ENCODE assay signal across 8 cellular contexts in the genomic region with DNA sequence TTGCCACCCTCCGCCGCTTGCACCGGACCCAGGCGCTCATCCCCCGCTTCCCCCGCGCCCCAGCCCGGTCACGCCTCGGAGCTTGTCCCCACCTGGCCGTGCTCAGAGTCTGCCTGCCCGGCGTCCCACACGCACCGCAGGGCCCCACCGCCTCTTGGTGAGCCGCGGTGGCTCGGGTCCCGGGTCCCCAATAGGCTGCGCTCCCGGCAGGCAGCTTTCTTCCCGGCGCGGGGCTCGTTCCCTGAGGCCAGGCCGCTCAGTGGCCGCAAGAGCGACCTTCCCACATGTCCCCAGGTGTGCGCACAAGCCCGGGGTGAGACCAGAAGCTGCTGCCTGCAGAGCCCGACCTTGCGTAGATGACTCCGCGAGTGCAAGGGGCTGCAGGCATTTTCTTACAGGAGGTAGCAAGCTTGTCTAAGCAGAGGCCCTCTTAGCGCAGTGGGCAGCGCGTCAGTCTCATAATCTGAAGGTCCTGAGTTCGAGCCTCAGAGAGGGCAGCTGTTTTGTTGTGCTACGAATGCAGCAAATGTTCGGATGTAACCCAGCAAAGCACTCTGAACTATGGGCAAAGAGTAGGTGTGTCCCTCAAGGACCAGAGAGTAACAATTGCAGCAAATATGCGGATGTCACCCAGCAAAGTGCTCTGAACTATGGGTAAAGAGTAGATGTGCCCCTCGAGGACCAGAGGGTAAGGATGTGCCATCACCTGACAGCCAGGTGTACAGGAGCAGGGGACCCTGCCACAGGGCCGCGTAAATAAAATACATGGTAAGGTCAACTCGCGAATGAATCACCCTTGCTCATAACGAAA. TPM values are rescaled to one million over a fixed set of nuclear protein-coding genes. Genes with fewer than 3 reads are reported as not detected.
DNase-seq lines count a peak whose midpoint lies in the region; ATAC-seq, FAIRE-seq and TF ChIP-seq lines count a peak whose summit lies in the region.

No MANE protein-coding gene starts in this region.

- H3K4ac ChIP-seq in mesendoderm (ENCODE audit: low read depth, low read length), result no peak overlapping the region

- no peak overlapping the region for H3K18ac ChIP-seq in mesendoderm (ENCODE audit: low read length)

- no peaks in the 10 kb centered on the region for H3K79me2 ChIP-seq in HCT116 (ENCODE audit: insufficient read depth, low read length)
- no peaks in the 10 kb centered on the region for H3K79me2 ChIP-seq in mesendoderm (ENCODE audit: control insufficient read depth, insufficient read depth, low read length)

- POLR2A ChIA-PET in HCT116 (lab: Charles Lee), result interaction anchor here (1.0 to 1.8 kb wide), 2 partner anchors 36 to 185 kb away, joined by 3 read pairs; a partner anchor contains a TSS

- DNase-seq in ELF-1 (ENCODE audit: low read depth, low spot score) (peak; percentile 96), HCT116 (ENCODE audit: low read depth, low spot score) (peak; percentile 95), NCI-H524 (lab: John Stamatoyannopoulos, UW) (peak; percentile 96 to 97), bronchial epithelial cell (ENCODE audit: low read depth) (peak; percentile 95), mesendoderm (peak; percentile 100), urothelium cell line (ENCODE audit: low spot score) (no peak), DMS114 treated with DMSO at 0.1 percent for 48 hours (lab: John Stamatoyannopoulos, UW; ENCODE audit: unreplicated experiment) (no peak), middle frontal gyrus (ENCODE audit: extremely low spot score, low spot score) (no peak)

- H3K4me2 ChIP-seq in HCT116 (ENCODE audit: low read length) (peak overlapping the region; percentile 67), mesendoderm (ENCODE audit: low read length) (peak overlapping the region; percentile 46)

- H3K27ac ChIP-seq in HCT116 (ENCODE audit: low read depth, low read length) (peak overlapping the region; percentile 46), mesendoderm (ENCODE audit: low read depth, low read length) (no peak overlapping the region)

- H2BK120ac ChIP-seq in mesendoderm (ENCODE audit: low read depth, low read length), result no peak overlapping the region

- H2BK15ac ChIP-seq in mesendoderm (replicated peaks; ENCODE audit: low read depth), result no peak overlapping the region

- H3K36me3 ChIP-seq in HCT116 (ENCODE audit: control insufficient read depth in 1 of 2, insufficient read depth in 2 of 2, low read length in 2 of 2) (no peaks in the 10 kb centered on the region), bronchial epithelial cell (ENCODE audit: control insufficient read depth, insufficient read depth, low read length) (no peaks in the 10 kb centered on the region), mesendoderm (ENCODE audit: control insufficient read depth, insufficient read depth, low read length) (no peaks in the 10 kb centered on the region)

- no peaks in the 10 kb centered on the region for H3K27me3 ChIP-seq in HCT116 (ENCODE audit: insufficient read depth, low read length)
- no peaks in the 10 kb centered on the region for H3K27me3 ChIP-seq in bronchial epithelial cell (ENCODE audit: control insufficient read depth, insufficient read depth, low read length)
- no peaks in the 10 kb centered on the region for H3K27me3 ChIP-seq in mesendoderm (ENCODE audit: insufficient read depth, low read length, poor library complexity)

- no peak for TF ChIP-seq RAD21 in HCT116 (IDR thresholded peaks at IDR 0.05; ENCODE audit: low read depth)

- peaks cover 0 to 7% of the 10 kb centered on the region in 2 experiments; a peak in 1 of 4 replicates for H3K9me3 ChIP-seq in HCT116 (ENCODE audit: control insufficient read depth in 1 of 2, insufficient read depth in 1 of 2, low read depth in 1 of 2, low read length in 2 of 2)

- intact Hi-C loops in HCT116 (cut with micrococcal nuclease), result no loop called here

- peak; percentile 91 for ATAC-seq in HCT116

- BruUV-seq in HCT116 (replicated peaks; lab: Mats Ljungman, UMichigan), result no TSS peak

- peak overlapping the region; percentile 78 for H3K56ac ChIP-seq in mesendoderm (ENCODE audit: low read length)

- no peak overlapping the region for H4K8ac ChIP-seq in mesendoderm (ENCODE audit: low read depth, low read length)

- FAIRE-seq in bronchial epithelial cell (lab: Jason Lieb, UNC), result no peak
- FAIRE-seq in urothelium cell line (lab: Jason Lieb, UNC), result no peak

- WGBS in mesendoderm (ENCODE audit: extremely low coverage, insufficient coverage, low lambda C conversion rate), result no CpG with 5 or more reads among the region's 48 CpGs

- CTCF ChIA-PET in HCT116 (lab: Charles Lee), result interaction anchor here (1.1 to 2.4 kb wide), 3 partner anchors 14 to 185 kb away, joined by 4 to 8 read pairs (median 7); no protein-coding TSS in a partner anchor

- H4K5ac ChIP-seq in mesendoderm (ENCODE audit: low read length), result no peak overlapping the region

- no peak for TF ChIP-seq CTCF in HCT116 (IDR thresholded peaks at IDR 0.05 in 2 of 3, conservative IDR thresholded peaks at IDR 0.05 in 1 of 3; ENCODE audit: borderline replicate concordance in 1 of 3, insufficient read depth in 1 of 3, low read depth in 2 of 3, low read length in 2 of 3)
- no peak for TF ChIP-seq CTCF in bronchial epithelial cell (IDR thresholded peaks at IDR 0.05; ENCODE audit: insufficient read depth, low read length, severe bottlenecking)

- no peaks in the 10 kb centered on the region for H3K79me1 ChIP-seq in mesendoderm (ENCODE audit: low read length)

- H2AFZ ChIP-seq in HCT116 (ENCODE audit: low read depth, low read length, poor library complexity, severe bottlenecking), result peak overlapping the region; percentile 88

- H3K23ac ChIP-seq in mesendoderm (ENCODE audit: low read length), result no peak overlapping the region

- H2AK5ac ChIP-seq in mesendoderm (ENCODE audit: low read length), result no peak overlapping the region

- peaks cover 4 to 14% of the 10 kb centered on the region in 2 experiments; a peak in 3 of 4 replicates for H3K4me1 ChIP-seq in HCT116 (ENCODE audit: control insufficient read depth in 1 of 2, insufficient read depth in 2 of 2, low read length in 2 of 2)
- H3K4me1 ChIP-seq in mesendoderm (ENCODE audit: control insufficient read depth, low read depth, low read length), result no peaks in the 10 kb centered on the region

- H4K20me1 ChIP-seq in HCT116 (ENCODE audit: insufficient read depth), result no peaks in the 10 kb centered on the region

- H3K9me2 ChIP-seq in HCT116 (ENCODE audit: insufficient read depth), result no peaks in the 10 kb centered on the region

- RAD21 ChIA-PET in HCT116 (lab: Charles Lee; ENCODE audit: low non-redundant PET in 1 of 2, low total read pairs in 2 of 2, uncharacterized antibody in 2 of 2, unreplicated experiment in 2 of 2), result interaction anchor here (1.1 to 1.7 kb wide), 2 partner anchors 14 kb away, joined by 3 to 5 read pairs; no protein-coding TSS in a partner anchor

- TF ChIP-seq POLR2A in HCT116 (IDR thresholded peaks at IDR 0.05; ENCODE audit: borderline replicate concordance, extremely low read depth, insufficient read depth, insufficient read length), result no peak

- H2BK5ac ChIP-seq in mesendoderm (ENCODE audit: low read length), result no peak overlapping the region

- H3K9ac ChIP-seq in HCT116 (ENCODE audit: low read length), result no peak overlapping the region
- H3K9ac ChIP-seq in mesendoderm (ENCODE audit: low read length), result peak overlapping the region; percentile 36

- H3K4me3 ChIP-seq in HCT116 (replicated peaks in 1 of 2; ENCODE audit: low read depth in 1 of 2, low read length in 2 of 2) (peak overlapping the region in 1 of 2 experiments; percentile 38; a peak in 1 of 4 replicates), bronchial epithelial cell (ENCODE audit: low read depth, low read length) (peak overlapping the region; percentile 35), mesendoderm (ENCODE audit: low read length) (peak overlapping the region; percentile 48)

TF ChIP-seq in HCT116, 20 proteins besides CTCF, POLR2A, EP300 and RAD21:
- peak; percentile 55 for TF ChIP-seq CEBPB (IDR thresholded peaks at IDR 0.05; ENCODE audit: low read depth)
- peak; percentile 91 for TF ChIP-seq CBX3 (IDR thresholded peaks at IDR 0.05; ENCODE audit: low read depth)
- peak; percentile 50; the same call in 1 of the 2 replicates for TF ChIP-seq SP1 (IDR thresholded peaks at IDR 0.05; ENCODE audit: low read depth)
- TF ChIP-seq SIN3A (IDR thresholded peaks at IDR 0.05; ENCODE audit: low read depth), result peak; percentile 66
- TF ChIP-seq JUND (IDR thresholded peaks at IDR 0.05), result peak; percentile 54
- TF ChIP-seq, protein P1, sequence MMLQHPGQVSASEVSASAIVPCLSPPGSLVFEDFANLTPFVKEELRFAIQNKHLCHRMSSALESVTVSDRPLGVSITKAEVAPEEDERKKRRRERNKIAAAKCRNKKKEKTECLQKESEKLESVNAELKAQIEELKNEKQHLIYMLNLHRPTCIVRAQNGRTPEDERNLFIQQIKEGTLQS (IDR thresholded peaks at IDR 0.05), result peak; percentile 98
- TF ChIP-seq EZH2 (IDR thresholded peaks at IDR 0.05), result no peak
- peak; percentile 12 for TF ChIP-seq YY1 (IDR thresholded peaks at IDR 0.05; ENCODE audit: extremely low read depth, insufficient replicate concordance, low read depth, low read length)
- TF ChIP-seq FOSL1 (IDR thresholded peaks at IDR 0.05; ENCODE audit: low read depth), result no peak
- TF ChIP-seq, protein P2, sequence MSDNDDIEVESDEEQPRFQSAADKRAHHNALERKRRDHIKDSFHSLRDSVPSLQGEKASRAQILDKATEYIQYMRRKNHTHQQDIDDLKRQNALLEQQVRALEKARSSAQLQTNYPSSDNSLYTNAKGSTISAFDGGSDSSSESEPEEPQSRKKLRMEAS (IDR thresholded peaks at IDR 0.05), result peak; percentile 84

RNA-seq across cellular contexts. Expression of a gene that starts 15.6 kb away (rescaled TPM):
- total RNA-seq in HCT116 (2021; ENCODE audit: unreplicated experiment) (not detected), bronchial epithelial cell (not detected in 2 replicates)
- not detected in 2 replicates for polyA plus RNA-seq in HCT116 (2012)
- not detected for polyA plus RNA-seq in mesendoderm (2013, experiment 1 of 2)
- polyA plus RNA-seq in mesendoderm (2013, experiment 2 of 2), result not detected

RNA-seq across cellular contexts. Expression of a gene that starts 35.8 kb away (rescaled TPM):
- total RNA-seq in HCT116 (2021; ENCODE audit: unreplicated experiment), result 11.1 TPM
- polyA plus RNA-seq in HCT116 (2012), result 7.8 and 9.6 TPM in 2 replicates
- total RNA-seq in bronchial epithelial cell, result 7.9 and 8.1 TPM in 2 replicates
- polyA plus RNA-seq in mesendoderm (2013, experiment 1 of 2), result 8.1 TPM
- 7.3 TPM for polyA plus RNA-seq in mesendoderm (2013, experiment 2 of 2)

Comparison
In these comparisons a context has a peak if more than half of its experiments do, and no peak if none do; other contexts are left out.
1. DNase-seq: peak in ELF-1 (single experiment), HCT116 (single experiment), NCI-H524 (2 of 2), bronchial epithelial cell (single experiment) and mesendoderm (single experiment); none in urothelium cell line (single experiment), DMS114 treated with DMSO at 0.1 percent for 48 hours (single experiment) and middle frontal gyrus (single experiment).